2 cellular contexts compared by ENCODE assay signal in the genomic region with DNA sequence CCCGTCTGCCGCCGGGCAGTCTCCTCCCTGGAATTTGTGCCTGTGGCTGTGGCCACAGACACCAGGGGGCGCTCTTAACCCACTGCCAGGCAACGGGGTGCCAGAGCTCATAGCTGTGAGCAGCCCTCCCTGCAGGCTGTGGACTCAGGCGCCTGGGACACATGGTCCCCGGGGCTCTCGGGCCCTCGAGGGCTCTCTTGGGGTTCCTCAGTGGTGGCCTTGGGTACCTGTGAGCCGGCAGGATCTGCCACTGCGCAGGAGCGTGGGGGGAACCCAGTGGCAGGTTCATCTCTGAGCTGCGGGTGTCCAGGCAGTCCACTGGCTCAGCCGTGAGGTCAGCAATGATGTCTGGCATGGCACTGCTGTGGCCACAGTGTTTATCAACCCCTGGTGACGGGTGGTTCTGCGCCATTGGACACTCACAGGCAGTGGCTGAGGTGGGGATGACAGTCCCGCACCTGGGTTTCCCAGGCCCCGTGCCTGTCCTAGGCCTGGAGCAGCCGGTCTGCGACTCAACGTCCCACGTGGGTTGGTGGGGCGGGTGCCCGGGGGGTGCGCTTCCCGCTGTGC.
TF ChIP-seq lines count a peak whose summit lies in the region.

No MANE protein-coding gene starts in this region.

TF ChIP-seq in WTC11, 78 proteins besides CTCF, POLR2A, EP300 and RAD21 (continued from another document):
- TF ChIP-seq GTF2I (CRISPR knock-in tag; conservative IDR thresholded peaks at IDR 0.05), result no peak
- TF ChIP-seq TCF7 (CRISPR knock-in tag; IDR thresholded peaks at IDR 0.05; ENCODE audit: low read depth), result no peak
- TF ChIP-seq, protein P1, sequence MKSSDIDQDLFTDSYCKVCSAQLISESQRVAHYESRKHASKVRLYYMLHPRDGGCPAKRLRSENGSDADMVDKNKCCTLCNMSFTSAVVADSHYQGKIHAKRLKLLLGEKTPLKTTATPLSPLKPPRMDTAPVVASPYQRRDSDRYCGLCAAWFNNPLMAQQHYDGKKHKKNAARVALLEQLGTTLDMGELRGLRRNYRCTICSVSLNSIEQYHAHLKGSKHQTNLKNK (CRISPR knock-in tag; IDR thresholded peaks at IDR 0.05), result no peak
- TF ChIP-seq, protein P2, sequence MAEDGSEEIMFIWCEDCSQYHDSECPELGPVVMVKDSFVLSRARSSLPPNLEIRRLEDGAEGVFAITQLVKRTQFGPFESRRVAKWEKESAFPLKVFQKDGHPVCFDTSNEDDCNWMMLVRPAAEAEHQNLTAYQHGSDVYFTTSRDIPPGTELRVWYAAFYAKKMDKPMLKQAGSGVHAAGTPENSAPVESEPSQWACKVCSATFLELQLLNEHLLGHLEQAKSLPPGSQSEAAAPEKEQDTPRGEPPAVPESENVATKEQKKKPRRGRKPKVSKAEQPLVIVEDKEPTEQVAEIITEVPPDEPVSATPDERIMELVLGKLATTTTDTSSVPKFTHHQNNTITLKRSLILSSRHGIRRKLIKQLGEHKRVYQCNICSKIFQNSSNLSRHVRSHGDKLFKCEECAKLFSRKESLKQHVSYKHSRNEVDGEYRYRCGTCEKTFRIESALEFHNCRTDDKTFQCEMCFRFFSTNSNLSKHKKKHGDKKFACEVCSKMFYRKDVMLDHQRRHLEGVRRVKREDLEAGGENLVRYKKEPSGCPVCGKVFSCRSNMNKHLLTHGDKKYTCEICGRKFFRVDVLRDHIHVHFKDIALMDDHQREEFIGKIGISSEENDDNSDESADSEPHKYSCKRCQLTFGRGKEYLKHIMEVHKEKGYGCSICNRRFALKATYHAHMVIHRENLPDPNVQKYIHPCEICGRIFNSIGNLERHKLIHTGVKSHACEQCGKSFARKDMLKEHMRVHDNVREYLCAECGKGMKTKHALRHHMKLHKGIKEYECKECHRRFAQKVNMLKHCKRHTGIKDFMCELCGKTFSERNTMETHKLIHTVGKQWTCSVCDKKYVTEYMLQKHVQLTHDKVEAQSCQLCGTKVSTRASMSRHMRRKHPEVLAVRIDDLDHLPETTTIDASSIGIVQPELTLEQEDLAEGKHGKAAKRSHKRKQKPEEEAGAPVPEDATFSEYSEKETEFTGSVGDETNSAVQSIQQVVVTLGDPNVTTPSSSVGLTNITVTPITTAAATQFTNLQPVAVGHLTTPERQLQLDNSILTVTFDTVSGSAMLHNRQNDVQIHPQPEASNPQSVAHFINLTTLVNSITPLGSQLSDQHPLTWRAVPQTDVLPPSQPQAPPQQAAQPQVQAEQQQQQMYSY (CRISPR knock-in tag; IDR thresholded peaks at IDR 0.05), result no peak
- no peak for TF ChIP-seq IRF2 (CRISPR knock-in tag; IDR thresholded peaks at IDR 0.05; ENCODE audit: borderline replicate concordance, low read depth)
- TF ChIP-seq, protein P3, sequence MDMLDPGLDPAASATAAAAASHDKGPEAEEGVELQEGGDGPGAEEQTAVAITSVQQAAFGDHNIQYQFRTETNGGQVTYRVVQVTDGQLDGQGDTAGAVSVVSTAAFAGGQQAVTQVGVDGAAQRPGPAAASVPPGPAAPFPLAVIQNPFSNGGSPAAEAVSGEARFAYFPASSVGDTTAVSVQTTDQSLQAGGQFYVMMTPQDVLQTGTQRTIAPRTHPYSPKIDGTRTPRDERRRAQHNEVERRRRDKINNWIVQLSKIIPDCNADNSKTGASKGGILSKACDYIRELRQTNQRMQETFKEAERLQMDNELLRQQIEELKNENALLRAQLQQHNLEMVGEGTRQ (CRISPR knock-in tag; IDR thresholded peaks at IDR 0.05), result no peak
- TF ChIP-seq, protein P4, sequence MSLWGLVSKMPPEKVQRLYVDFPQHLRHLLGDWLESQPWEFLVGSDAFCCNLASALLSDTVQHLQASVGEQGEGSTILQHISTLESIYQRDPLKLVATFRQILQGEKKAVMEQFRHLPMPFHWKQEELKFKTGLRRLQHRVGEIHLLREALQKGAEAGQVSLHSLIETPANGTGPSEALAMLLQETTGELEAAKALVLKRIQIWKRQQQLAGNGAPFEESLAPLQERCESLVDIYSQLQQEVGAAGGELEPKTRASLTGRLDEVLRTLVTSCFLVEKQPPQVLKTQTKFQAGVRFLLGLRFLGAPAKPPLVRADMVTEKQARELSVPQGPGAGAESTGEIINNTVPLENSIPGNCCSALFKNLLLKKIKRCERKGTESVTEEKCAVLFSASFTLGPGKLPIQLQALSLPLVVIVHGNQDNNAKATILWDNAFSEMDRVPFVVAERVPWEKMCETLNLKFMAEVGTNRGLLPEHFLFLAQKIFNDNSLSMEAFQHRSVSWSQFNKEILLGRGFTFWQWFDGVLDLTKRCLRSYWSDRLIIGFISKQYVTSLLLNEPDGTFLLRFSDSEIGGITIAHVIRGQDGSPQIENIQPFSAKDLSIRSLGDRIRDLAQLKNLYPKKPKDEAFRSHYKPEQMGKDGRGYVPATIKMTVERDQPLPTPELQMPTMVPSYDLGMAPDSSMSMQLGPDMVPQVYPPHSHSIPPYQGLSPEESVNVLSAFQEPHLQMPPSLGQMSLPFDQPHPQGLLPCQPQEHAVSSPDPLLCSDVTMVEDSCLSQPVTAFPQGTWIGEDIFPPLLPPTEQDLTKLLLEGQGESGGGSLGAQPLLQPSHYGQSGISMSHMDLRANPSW (CRISPR knock-in tag; conservative IDR thresholded peaks at IDR 0.05; ENCODE audit: low read depth), result no peak
- TF ChIP-seq CREM (CRISPR knock-in tag; IDR thresholded peaks at IDR 0.05), result no peak
- TF ChIP-seq ZNF263 (CRISPR knock-in tag; IDR thresholded peaks at IDR 0.05; ENCODE audit: low read depth), result no peak
- TF ChIP-seq RELA (CRISPR knock-in tag; IDR thresholded peaks at IDR 0.05; ENCODE audit: borderline replicate concordance), result no peak
- TF ChIP-seq FOXK1 (CRISPR knock-in tag; IDR thresholded peaks at IDR 0.05), result no peak
- TF ChIP-seq SMAD3 (CRISPR knock-in tag; IDR thresholded peaks at IDR 0.05; ENCODE audit: borderline replicate concordance), result no peak
- no peak for TF ChIP-seq RORB (CRISPR knock-in tag; IDR thresholded peaks at IDR 0.05)
- TF ChIP-seq TEAD1 (CRISPR knock-in tag; IDR thresholded peaks at IDR 0.05), result no peak

TF ChIP-seq in HepG2, 621 proteins besides CTCF, POLR2A, EP300 and RAD21 (continued from another document and continues in another):
- TF ChIP-seq HNF4G (IDR thresholded peaks at IDR 0.05; ENCODE audit: borderline replicate concordance, low read depth, low read length), result 0 out of 2 replicates have a peak, but pooled peaks have one; percentile 34
- no peak for TF ChIP-seq HNF4G (CRISPR knock-in tag; IDR thresholded peaks at IDR 0.05; ENCODE audit: borderline replicate concordance, low read depth)
- TF ChIP-seq, protein P5, sequence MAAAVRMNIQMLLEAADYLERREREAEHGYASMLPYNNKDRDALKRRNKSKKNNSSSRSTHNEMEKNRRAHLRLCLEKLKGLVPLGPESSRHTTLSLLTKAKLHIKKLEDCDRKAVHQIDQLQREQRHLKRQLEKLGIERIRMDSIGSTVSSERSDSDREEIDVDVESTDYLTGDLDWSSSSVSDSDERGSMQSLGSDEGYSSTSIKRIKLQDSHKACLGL (CRISPR knock-in tag; IDR thresholded peaks at IDR 0.05), result 0 out of 2 replicates have a peak, but pooled peaks have one; percentile 41
- TF ChIP-seq AGO2 (optimal IDR thresholded peaks at IDR 0.05; ENCODE audit: low read depth, low read length), result peak; percentile 78
- TF ChIP-seq ZNF232 (CRISPR knock-in tag; IDR thresholded peaks at IDR 0.05; ENCODE audit: borderline replicate concordance), result 0 out of 2 replicates have a peak, but pooled peaks have one; percentile 25
- TF ChIP-seq PRPF4 (IDR thresholded peaks at IDR 0.05; ENCODE audit: low read depth, low read length, poor library complexity, severe bottlenecking), result no peak
- TF ChIP-seq ZNF546 (CRISPR knock-in tag; conservative IDR thresholded peaks at IDR 0.05), result no peak
- peak; percentile 44; the same call in 1 of the 2 replicates for TF ChIP-seq SMC3 (IDR thresholded peaks at IDR 0.05; ENCODE audit: low read length)
- TF ChIP-seq HNF4A (CRISPR knock-in tag; IDR thresholded peaks at IDR 0.05), result peak; percentile 9; the same call in 1 of the 2 replicates
- TF ChIP-seq RXRA (CRISPR knock-in tag; IDR thresholded peaks at IDR 0.05), result peak; percentile 49; the same call in 1 of the 2 replicates
- 0 out of 2 replicates have a peak, but pooled peaks have one; percentile 23 for TF ChIP-seq IRF2 (CRISPR knock-in tag; IDR thresholded peaks at IDR 0.05)
- TF ChIP-seq ZNF768 (CRISPR knock-in tag; IDR thresholded peaks at IDR 0.05), result peak; percentile 12; the same call in 1 of the 2 replicates
- TF ChIP-seq ZNF543 (CRISPR knock-in tag; IDR thresholded peaks at IDR 0.05), result 0 out of 2 replicates have a peak, but pooled peaks have one; percentile 58
- TF ChIP-seq, protein P6, sequence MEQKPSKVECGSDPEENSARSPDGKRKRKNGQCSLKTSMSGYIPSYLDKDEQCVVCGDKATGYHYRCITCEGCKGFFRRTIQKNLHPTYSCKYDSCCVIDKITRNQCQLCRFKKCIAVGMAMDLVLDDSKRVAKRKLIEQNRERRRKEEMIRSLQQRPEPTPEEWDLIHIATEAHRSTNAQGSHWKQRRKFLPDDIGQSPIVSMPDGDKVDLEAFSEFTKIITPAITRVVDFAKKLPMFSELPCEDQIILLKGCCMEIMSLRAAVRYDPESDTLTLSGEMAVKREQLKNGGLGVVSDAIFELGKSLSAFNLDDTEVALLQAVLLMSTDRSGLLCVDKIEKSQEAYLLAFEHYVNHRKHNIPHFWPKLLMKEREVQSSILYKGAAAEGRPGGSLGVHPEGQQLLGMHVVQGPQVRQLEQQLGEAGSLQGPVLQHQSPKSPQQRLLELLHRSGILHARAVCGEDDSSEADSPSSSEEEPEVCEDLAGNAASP (CRISPR knock-in tag; IDR thresholded peaks at IDR 0.05; ENCODE audit: borderline replicate concordance), result 0 out of 2 replicates have a peak, but pooled peaks have one; percentile 29
- TF ChIP-seq ZNF263 (CRISPR knock-in tag; IDR thresholded peaks at IDR 0.05), result 0 out of 2 replicates have a peak, but pooled peaks have one; percentile 13
- TF ChIP-seq, protein P7, sequence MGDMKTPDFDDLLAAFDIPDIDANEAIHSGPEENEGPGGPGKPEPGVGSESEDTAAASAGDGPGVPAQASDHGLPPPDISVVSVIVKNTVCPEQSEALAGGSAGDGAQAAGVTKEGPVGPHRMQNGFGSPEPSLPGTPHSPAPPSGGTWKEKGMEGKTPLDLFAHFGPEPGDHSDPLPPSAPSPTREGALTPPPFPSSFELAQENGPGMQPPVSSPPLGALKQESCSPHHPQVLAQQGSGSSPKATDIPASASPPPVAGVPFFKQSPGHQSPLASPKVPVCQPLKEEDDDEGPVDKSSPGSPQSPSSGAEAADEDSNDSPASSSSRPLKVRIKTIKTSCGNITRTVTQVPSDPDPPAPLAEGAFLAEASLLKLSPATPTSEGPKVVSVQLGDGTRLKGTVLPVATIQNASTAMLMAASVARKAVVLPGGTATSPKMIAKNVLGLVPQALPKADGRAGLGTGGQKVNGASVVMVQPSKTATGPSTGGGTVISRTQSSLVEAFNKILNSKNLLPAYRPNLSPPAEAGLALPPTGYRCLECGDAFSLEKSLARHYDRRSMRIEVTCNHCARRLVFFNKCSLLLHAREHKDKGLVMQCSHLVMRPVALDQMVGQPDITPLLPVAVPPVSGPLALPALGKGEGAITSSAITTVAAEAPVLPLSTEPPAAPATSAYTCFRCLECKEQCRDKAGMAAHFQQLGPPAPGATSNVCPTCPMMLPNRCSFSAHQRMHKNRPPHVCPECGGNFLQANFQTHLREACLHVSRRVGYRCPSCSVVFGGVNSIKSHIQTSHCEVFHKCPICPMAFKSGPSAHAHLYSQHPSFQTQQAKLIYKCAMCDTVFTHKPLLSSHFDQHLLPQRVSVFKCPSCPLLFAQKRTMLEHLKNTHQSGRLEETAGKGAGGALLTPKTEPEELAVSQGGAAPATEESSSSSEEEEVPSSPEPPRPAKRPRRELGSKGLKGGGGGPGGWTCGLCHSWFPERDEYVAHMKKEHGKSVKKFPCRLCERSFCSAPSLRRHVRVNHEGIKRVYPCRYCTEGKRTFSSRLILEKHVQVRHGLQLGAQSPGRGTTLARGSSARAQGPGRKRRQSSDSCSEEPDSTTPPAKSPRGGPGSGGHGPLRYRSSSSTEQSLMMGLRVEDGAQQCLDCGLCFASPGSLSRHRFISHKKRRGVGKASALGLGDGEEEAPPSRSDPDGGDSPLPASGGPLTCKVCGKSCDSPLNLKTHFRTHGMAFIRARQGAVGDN (CRISPR knock-in tag; IDR thresholded peaks at IDR 0.05), result peak; percentile 58
- TF ChIP-seq, protein P8, sequence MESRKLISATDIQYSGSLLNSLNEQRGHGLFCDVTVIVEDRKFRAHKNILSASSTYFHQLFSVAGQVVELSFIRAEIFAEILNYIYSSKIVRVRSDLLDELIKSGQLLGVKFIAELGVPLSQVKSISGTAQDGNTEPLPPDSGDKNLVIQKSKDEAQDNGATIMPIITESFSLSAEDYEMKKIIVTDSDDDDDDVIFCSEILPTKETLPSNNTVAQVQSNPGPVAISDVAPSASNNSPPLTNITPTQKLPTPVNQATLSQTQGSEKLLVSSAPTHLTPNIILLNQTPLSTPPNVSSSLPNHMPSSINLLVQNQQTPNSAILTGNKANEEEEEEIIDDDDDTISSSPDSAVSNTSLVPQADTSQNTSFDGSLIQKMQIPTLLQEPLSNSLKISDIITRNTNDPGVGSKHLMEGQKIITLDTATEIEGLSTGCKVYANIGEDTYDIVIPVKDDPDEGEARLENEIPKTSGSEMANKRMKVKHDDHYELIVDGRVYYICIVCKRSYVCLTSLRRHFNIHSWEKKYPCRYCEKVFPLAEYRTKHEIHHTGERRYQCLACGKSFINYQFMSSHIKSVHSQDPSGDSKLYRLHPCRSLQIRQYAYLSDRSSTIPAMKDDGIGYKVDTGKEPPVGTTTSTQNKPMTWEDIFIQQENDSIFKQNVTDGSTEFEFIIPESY (CRISPR knock-in tag; IDR thresholded peaks at IDR 0.05), result peak; percentile 84
- peak; percentile 88 for TF ChIP-seq STAG1 (CRISPR knock-in tag; IDR thresholded peaks at IDR 0.05)
- TF ChIP-seq AHR (CRISPR knock-in tag; IDR thresholded peaks at IDR 0.05), result 0 out of 2 replicates have a peak, but pooled peaks have one; percentile 5
- peak; percentile 29; the same call in 1 of the 2 replicates for TF ChIP-seq KDM2A (CRISPR knock-in tag; IDR thresholded peaks at IDR 0.05; ENCODE audit: borderline replicate concordance, low read depth)
- TF ChIP-seq MIER3 (CRISPR knock-in tag; IDR thresholded peaks at IDR 0.05; ENCODE audit: borderline replicate concordance), result no peak
- TF ChIP-seq, protein P9, sequence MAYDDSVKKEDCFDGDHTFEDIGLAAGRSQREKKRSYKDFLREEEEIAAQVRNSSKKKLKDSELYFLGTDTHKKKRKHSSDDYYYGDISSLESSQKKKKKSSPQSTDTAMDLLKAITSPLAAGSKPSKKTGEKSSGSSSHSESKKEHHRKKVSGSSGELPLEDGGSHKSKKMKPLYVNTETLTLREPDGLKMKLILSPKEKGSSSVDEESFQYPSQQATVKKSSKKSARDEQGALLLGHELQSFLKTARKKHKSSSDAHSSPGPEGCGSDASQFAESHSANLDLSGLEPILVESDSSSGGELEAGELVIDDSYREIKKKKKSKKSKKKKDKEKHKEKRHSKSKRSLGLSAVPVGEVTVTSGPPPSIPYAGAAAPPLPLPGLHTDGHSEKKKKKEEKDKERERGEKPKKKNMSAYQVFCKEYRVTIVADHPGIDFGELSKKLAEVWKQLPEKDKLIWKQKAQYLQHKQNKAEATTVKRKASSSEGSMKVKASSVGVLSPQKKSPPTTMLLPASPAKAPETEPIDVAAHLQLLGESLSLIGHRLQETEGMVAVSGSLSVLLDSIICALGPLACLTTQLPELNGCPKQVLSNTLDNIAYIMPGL (CRISPR knock-in tag; IDR thresholded peaks at IDR 0.05; ENCODE audit: borderline replicate concordance in 1 of 2, low read depth in 1 of 2), result 0 out of 4 replicates have a peak, but pooled peaks of 1 of the 2 experiments have one; percentile 22
- TF ChIP-seq, protein P10, sequence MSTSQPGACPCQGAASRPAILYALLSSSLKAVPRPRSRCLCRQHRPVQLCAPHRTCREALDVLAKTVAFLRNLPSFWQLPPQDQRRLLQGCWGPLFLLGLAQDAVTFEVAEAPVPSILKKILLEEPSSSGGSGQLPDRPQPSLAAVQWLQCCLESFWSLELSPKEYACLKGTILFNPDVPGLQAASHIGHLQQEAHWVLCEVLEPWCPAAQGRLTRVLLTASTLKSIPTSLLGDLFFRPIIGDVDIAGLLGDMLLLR (CRISPR knock-in tag; IDR thresholded peaks at IDR 0.05), result peak; percentile 30; the same call in 1 of the 2 replicates
- TF ChIP-seq PAF1 (CRISPR knock-in tag; IDR thresholded peaks at IDR 0.05), result no peak
